ENCODE assay signal across 15 cellular contexts in the genomic region with DNA sequence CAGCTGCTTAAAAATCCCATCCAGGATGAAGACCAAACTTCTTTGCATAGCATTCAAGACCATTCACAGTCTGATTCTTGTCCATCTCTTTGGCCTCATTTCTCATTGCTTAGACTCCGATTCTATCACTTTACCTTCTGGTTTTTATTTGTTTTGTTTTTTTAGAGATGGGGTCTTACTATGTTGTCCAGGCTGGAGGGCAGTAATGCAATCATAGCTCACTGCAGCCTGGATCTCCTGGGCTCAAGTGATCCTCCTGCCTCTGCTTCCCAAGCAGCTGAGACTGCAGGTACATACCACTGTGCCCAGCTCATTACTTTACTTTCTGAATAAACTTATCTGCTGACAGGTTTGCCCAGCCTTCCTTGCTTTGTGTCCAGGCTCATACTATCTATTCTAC.
"Had no signal": no experiment of that assay in that cellular context is flagged by ENCODE, and none has a peak within 500 bp of the region (broad histone marks: within the 10 kb centered on the region; RNA-seq: fewer than 3 reads in every experiment).

No MANE protein-coding gene starts in this region.

- H3K36me3 ChIP-seq: SJSA1 had no signal

- H3K9me3 ChIP-seq: SJSA1 had no signal

- H3K27ac ChIP-seq: SJSA1, SK-N-MC had no signal

- H3K4me3 ChIP-seq: SJSA1, SK-N-MC had no signal

- H3K27me3 ChIP-seq: SJSA1 had no signal

- DNase-seq: IMR-90, NCI-H1092, NCI-H1436, NCI-H187, NCI-H2081 treated with DMSO at 0.1 percent for 48 hours, NCI-H2171, NCI-H226, NCI-H446, NCI-H510A, NCI-H524 treated with DMSO at 0.1 percent for 48 hours, NCI-H774, Right ventricle myocardium superior, SIG-M5 had no signal
